ENCODE assay signal across 8 cellular contexts in genomic region chr4:109701566-109702399, GRCh38. TPM values are rescaled to one million over a fixed set of nuclear protein-coding genes. Genes with fewer than 3 reads are reported as not detected.
DNase-seq lines count a peak whose midpoint lies in the region; ATAC-seq and TF ChIP-seq lines count a peak whose summit lies in the region.

No MANE protein-coding gene starts in this region.

- H3K4me1 ChIP-seq in CD8-positive, alpha-beta T cell (ENCODE audit: insufficient read depth, low read length): peaks cover 15% of the 10 kb centered on the region
- H3K4me1 ChIP-seq in thyroid gland: peaks cover 14% of the 10 kb centered on the region in 2 donors

- no peak for TF ChIP-seq CTCF in CD8-positive, alpha-beta T cell (IDR thresholded peaks at IDR 0.05)
- no peak for TF ChIP-seq CTCF in thyroid gland (IDR thresholded peaks at IDR 0.05)

- ATAC-seq in CD8-positive, alpha-beta T cell: no peak
- peak; percentile 8 for ATAC-seq in HG03354 (IDR thresholded peaks at IDR 0.05; ENCODE audit: poor library complexity, severe bottlenecking, unreplicated experiment)
- ATAC-seq in activated naive CD8-positive, alpha-beta T cell treated with anti-CD3 and anti-CD28 coated beads, Interleukin-2, amount 10 ng/mL, durations not matched to agents 7 days and 5 days (ENCODE audit: low read depth): no peak
- no peak for ATAC-seq in GM19455 (IDR thresholded peaks at IDR 0.05; ENCODE audit: unreplicated experiment)

- H3K27me3 ChIP-seq in CD8-positive, alpha-beta T cell (ENCODE audit: insufficient read depth, low read length): no peaks in the 10 kb centered on the region
- no peaks in the 10 kb centered on the region for H3K27me3 ChIP-seq in thyroid gland

- H3K4me3 Mint-ChIP-seq in CD8-positive, alpha-beta T cell: peak overlapping the region; percentile 94
- peak overlapping the region; percentile 96 for H3K4me3 Mint-ChIP-seq in activated naive CD8-positive, alpha-beta T cell treated with anti-CD3 and anti-CD28 coated beads, Interleukin-2, amount 10 ng/mL, durations not matched to agents 7 days and 5 days

- H3K9me3 Mint-ChIP-seq in CD8-positive, alpha-beta T cell: no peaks in the 10 kb centered on the region
- no peaks in the 10 kb centered on the region for H3K9me3 Mint-ChIP-seq in activated naive CD8-positive, alpha-beta T cell treated with anti-CD3 and anti-CD28 coated beads, Interleukin-2, amount 10 ng/mL, durations not matched to agents 7 days and 5 days

- POLR2A ChIA-PET in CD8-positive, alpha-beta T cell (lab: Charles Lee): interaction anchor here (0.6 to 2.0 kb wide), 4 partner anchors 28 to 464 kb away, joined by 3 to 9 read pairs (median 5); partner anchors contain the start of genes MCUB and PLA2G12A
- POLR2A ChIA-PET in activated naive CD8-positive, alpha-beta T cell treated with anti-CD3 and anti-CD28 coated beads, Interleukin-2, amount 10 ng/mL, durations not matched to agents 7 days and 5 days (lab: Charles Lee): interaction anchor here (0.9 to 4.1 kb wide), 5 partner anchors 11 to 268 kb away, joined by 4 to 25 read pairs (median 11); partner anchors contain the start of genes MCUB, PLA2G12A and SEC24B

- H3K36me3 ChIP-seq in CD8-positive, alpha-beta T cell (ENCODE audit: insufficient read depth, low read length): no peaks in the 10 kb centered on the region
- H3K36me3 ChIP-seq in thyroid gland: no peaks in the 10 kb centered on the region

- WGBS in thyroid gland, 2 donors: 39 to 41% methylated on average over 21 of the region's 21 CpGs

- intact Hi-C loops in CD8-positive, alpha-beta T cell (cut with DNase I, micrococcal nuclease): loop anchor here (2.0 to 5.0 kb wide), 5 partner anchors 54 to 1079 kb away; partner anchors contain the start of genes GAR1 (in 1 of the 2) and RPL34 (in 1 of the 2)
- intact Hi-C loops in thyroid gland (cut with DNase I): loop anchor here (10.0 kb wide), 2 partner anchors 113 to 267 kb away; partner anchors contain the start of genes GAR1 and SEC24B

- H3K4me1 Mint-ChIP-seq in CD8-positive, alpha-beta T cell (ENCODE audit: low read depth): peaks cover 44% of the 10 kb centered on the region
- H3K4me1 Mint-ChIP-seq in activated naive CD8-positive, alpha-beta T cell treated with anti-CD3 and anti-CD28 coated beads, Interleukin-2, amount 10 ng/mL, durations not matched to agents 7 days and 5 days: peaks cover 26% of the 10 kb centered on the region

- no peaks in the 10 kb centered on the region for H3K27me3 Mint-ChIP-seq in CD8-positive, alpha-beta T cell (ENCODE audit: low read depth)
- no peaks in the 10 kb centered on the region for H3K27me3 Mint-ChIP-seq in activated naive CD8-positive, alpha-beta T cell treated with anti-CD3 and anti-CD28 coated beads, Interleukin-2, amount 10 ng/mL, durations not matched to agents 7 days and 5 days

- H3K36me3 Mint-ChIP-seq in CD8-positive, alpha-beta T cell: peaks cover 11% of the 10 kb centered on the region
- H3K36me3 Mint-ChIP-seq in activated naive CD8-positive, alpha-beta T cell treated with anti-CD3 and anti-CD28 coated beads, Interleukin-2, amount 10 ng/mL, durations not matched to agents 7 days and 5 days: peaks cover 17% of the 10 kb centered on the region

- peak overlapping the region; percentile 48 for H3K27ac ChIP-seq in CD8-positive, alpha-beta T cell (ENCODE audit: low read depth, low read length)
- peak overlapping the region in 2 of 3 donors; percentile 83 for H3K27ac ChIP-seq in thyroid gland

- no peaks in the 10 kb centered on the region for H3K9me3 ChIP-seq in CD8-positive, alpha-beta T cell (ENCODE audit: low read length)
- H3K9me3 ChIP-seq in thyroid gland: no peaks in the 10 kb centered on the region

- no peak for DNase-seq in CD8-positive, alpha-beta T cell
- no peak for DNase-seq in activated naive CD8-positive, alpha-beta T cell treated with anti-CD3 and anti-CD28 coated beads, Interleukin-2, amount 10 ng/mL, durations not matched to agents 7 days and 5 days
- peak; percentile 43 for DNase-seq in kidney tubule cell (ENCODE audit: low spot score)
- DNase-seq in thyroid gland: peak in 1 of 2 donors; percentile 8
- DNase-seq in activated CD8-positive, alpha-beta memory T cell treated with anti-CD3 and anti-CD28 coated beads, Interleukin-2, amount 50 U/mL, for 4 hours: no peak
- no peak for DNase-seq in stimulated activated CD4-positive, alpha-beta T cell treated with anti-CD3 and anti-CD28 coated beads, Interleukin-1b, Interleukin-23, amount 100 ng/mL, for 48 hours

- CTCF ChIA-PET in CD8-positive, alpha-beta T cell (lab: Charles Lee): interaction anchor here (0.5 to 2.6 kb wide), 10 partner anchors 10 to 1129 kb away, joined by 3 to 7 read pairs (median 4); no protein-coding TSS in a partner anchor

- TF ChIP-seq POLR2A in thyroid gland (IDR thresholded peaks at IDR 0.05): no peak

- H3K27ac Mint-ChIP-seq in CD8-positive, alpha-beta T cell: peak overlapping the region; percentile 94
- peak overlapping the region; percentile 95 for H3K27ac Mint-ChIP-seq in activated naive CD8-positive, alpha-beta T cell treated with anti-CD3 and anti-CD28 coated beads, Interleukin-2, amount 10 ng/mL, durations not matched to agents 7 days and 5 days

- H3K4me3 ChIP-seq in CD8-positive, alpha-beta T cell (ENCODE audit: low read depth, low read length): peak overlapping the region; percentile 72
- H3K4me3 ChIP-seq in thyroid gland (replicated peaks in 1 of 3): peak overlapping the region in 2 of 3 donors; percentile 19 to 61

RNA-seq across cellular contexts. Expression of gene CASP6, which starts 1.5 kb away (rescaled TPM):
- 1 to 10 TPM; 3.4 to 6.7 TPM for total RNA-seq in CD8-positive, alpha-beta T cell
- 10 to 100 TPM; 25.5 to 35.5 TPM for total RNA-seq in activated naive CD8-positive, alpha-beta T cell treated with anti-CD3 and anti-CD28 coated beads, Interleukin-2, amount 10 ng/mL, durations not matched to agents 7 days and 5 days
- 10 to 100 TPM; 16.2 to 25.6 (median 20.5) TPM for total RNA-seq in thyroid gland

RNA-seq across cellular contexts. Expression of gene PLA2G12A, which starts 28.1 kb away (rescaled TPM):
- 10 to 100 TPM in 1 of 2 experiments, 1 to 10 TPM in 1; 7.8 to 10.2 TPM for total RNA-seq in CD8-positive, alpha-beta T cell
- 10 to 100 TPM; 15.7 to 16.4 TPM for total RNA-seq in activated naive CD8-positive, alpha-beta T cell treated with anti-CD3 and anti-CD28 coated beads, Interleukin-2, amount 10 ng/mL, durations not matched to agents 7 days and 5 days
- 100 to 1,000 TPM in 1 of 4 donors, 10 to 100 TPM in 3; 37.9 to 216 (median 55.5) TPM for total RNA-seq in thyroid gland
